In the genomic region with DNA sequence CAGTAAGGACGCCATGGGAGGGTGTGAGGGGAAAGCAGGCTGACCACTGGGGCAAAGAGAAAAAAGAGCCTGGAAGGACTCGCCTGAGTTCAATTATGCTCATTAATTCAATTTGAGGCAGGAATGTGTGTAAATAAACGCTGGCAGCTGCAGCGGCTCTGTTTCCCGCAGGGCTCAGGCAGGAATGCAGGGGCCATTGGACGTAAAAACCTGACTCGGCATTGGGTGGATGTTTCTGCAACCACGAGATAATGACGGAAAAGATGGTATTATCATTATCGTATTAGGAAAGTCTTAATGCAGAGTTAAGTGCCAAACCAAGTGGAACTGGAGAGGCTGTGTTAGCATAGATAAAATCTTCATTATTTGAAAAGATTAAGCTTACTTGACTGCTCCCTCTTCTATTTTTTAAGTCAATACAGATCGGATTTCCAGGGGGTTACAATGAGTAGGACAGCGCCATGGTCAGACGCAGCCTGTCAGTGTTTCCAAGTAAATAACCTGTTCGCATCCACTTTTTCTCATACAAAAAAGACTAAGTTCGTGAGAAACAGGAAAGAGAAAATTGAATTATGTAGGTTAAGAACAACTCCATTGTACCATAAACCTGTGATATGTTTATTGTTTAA, we compare ENCODE assay signal across 12 cellular contexts.
DNase-seq lines count a peak whose midpoint lies in the region; ATAC-seq and TF ChIP-seq lines count a peak whose summit lies in the region.
"Had no signal": no experiment of that assay in that cellular context is flagged by ENCODE, and none has a peak within 500 bp of the region (broad histone marks: within the 10 kb centered on the region; RNA-seq: fewer than 3 reads in every experiment).

No MANE protein-coding gene starts in this region.

- H3K36me3 ChIP-seq in WERI-Rb-1: no peaks in the 10 kb centered on the region
- H3K36me3 ChIP-seq: ovary had no signal

- no peaks in the 10 kb centered on the region for H3K27me3 ChIP-seq in WERI-Rb-1 (ENCODE audit: insufficient read depth, low read depth, severe bottlenecking)
- H3K27me3 ChIP-seq: ovary had no signal

- H3K27ac ChIP-seq in WERI-Rb-1: no peak overlapping the region
- H3K27ac ChIP-seq: C4-2B, ovary had no signal

- peak; percentile 79 for DNase-seq in COR-L47 (lab: John Stamatoyannopoulos, UW)
- peak; percentile 84 for DNase-seq in NCI-H146 (lab: John Stamatoyannopoulos, UW)
- DNase-seq in WERI-Rb-1: peak; percentile 68
- peak; percentile 52 for DNase-seq in kidney tubule cell (ENCODE audit: low spot score)
- no peak for DNase-seq in stimulated activated CD4-positive, alpha-beta T cell treated with anti-CD3 and anti-CD28 coated beads, Interleukin-4, amount 100 ng/mL, for 1 hour
- DNase-seq in cardiac septum (ENCODE audit: low spot score): no peak
- DNase-seq in SW 1271 (lab: John Stamatoyannopoulos, UW): no peak
- DNase-seq: activated CD4-positive, alpha-beta T cell treated with anti-CD3 and anti-CD28 coated beads for 1 hour; aorta; ovary had no signal

- 0 out of 2 replicates have a peak, but pooled peaks have one; percentile 8 for TF ChIP-seq CTCF in WERI-Rb-1 (IDR thresholded peaks at IDR 0.05; ENCODE audit: low read depth, low read length)

- intact Hi-C loops in cardiac septum (cut with DNase I): no loop called here

- peak overlapping the region; percentile 23 for H3K4me3 ChIP-seq in WERI-Rb-1 (ENCODE audit: low read depth, low read length)
- H3K4me3 ChIP-seq: ovary had no signal

- H3K9me3 ChIP-seq in WERI-Rb-1 (ENCODE audit: severe bottlenecking): no peaks in the 10 kb centered on the region
- H3K9me3 ChIP-seq: ovary had no signal

- no peak for ATAC-seq in GM21360 (IDR thresholded peaks at IDR 0.05; ENCODE audit: unreplicated experiment)

Comparison
In these comparisons a context has a peak if more than half of its experiments do, and no peak if none do; other contexts are left out.
1. DNase-seq: peak in COR-L47 (single experiment), NCI-H146 (single experiment), WERI-Rb-1 (single experiment) and kidney tubule cell (single experiment); none in stimulated activated CD4-positive, alpha-beta T cell treated with anti-CD3 and anti-CD28 coated beads, Interleukin-4, amount 100 ng/mL, for 1 hour (single experiment), cardiac septum (single experiment) and SW 1271 (0 of 2).